ENCODE assay signal across 25 cellular contexts in the genomic region with DNA sequence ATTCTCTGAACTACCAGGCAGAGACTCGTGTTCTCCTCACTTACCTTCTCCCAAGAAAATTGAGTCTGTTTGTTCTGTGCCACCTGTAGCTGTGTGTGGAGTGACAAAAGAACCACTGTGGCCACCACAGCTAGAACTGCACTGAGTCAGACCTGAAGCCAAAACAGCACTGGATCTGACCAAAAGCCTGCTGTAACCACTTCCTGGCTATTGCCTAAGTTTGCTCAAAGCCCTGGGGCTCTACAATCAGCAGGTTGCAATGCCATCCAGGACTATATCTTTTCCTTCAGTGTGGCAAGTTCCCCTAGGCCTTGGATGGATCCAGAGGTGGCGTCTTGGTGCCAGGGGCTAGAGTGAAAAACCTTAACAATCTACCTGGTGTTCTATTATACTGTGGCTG.
DNase-seq lines count a peak whose midpoint lies in the region; ATAC-seq and TF ChIP-seq lines count a peak whose summit lies in the region.
"Had no signal": no experiment of that assay in that cellular context is flagged by ENCODE, and none has a peak within 500 bp of the region (broad histone marks: within the 10 kb centered on the region; RNA-seq: fewer than 3 reads in every experiment).

No MANE protein-coding gene starts in this region.

- no peaks in the 10 kb centered on the region for H3K4me1 ChIP-seq in foreskin keratinocyte
- H3K4me1 ChIP-seq: BE2C had no signal

- DNase-seq in ELF-1 (ENCODE audit: low read depth, low spot score) (peak; percentile 1), NB4 (ENCODE audit: low read depth) (peak; percentile 4), T1000 (lab: John Stamatoyannopoulos, UW) (peak; percentile 0), foreskin keratinocyte (peak; percentile 0 to 4), Kasumi-1 (lab: John Stamatoyannopoulos, UW) (no peak)
- no peak for DNase-seq in effector CD8-positive, alpha-beta T cell (lab: John Stamatoyannopoulos, UW)
- DNase-seq: 8988T; ACHN; BE2C; CD8-positive, alpha-beta memory T cell; DMS 273 treated with DMSO at 0.1 percent for 48 hours; DMS79; EL; GF-D8; MV-4-11; NCI-H1105 treated with DMSO at 0.1 percent for 48 hours; NCI-H146; NCI-H1930; NCI-H2107; NCI-H524; NCI-H748 treated with DMSO at 0.1 percent for 48 hours; SIG-M5; SK-N-SH had no signal

- no peak for TF ChIP-seq CTCF in NB4 (IDR thresholded peaks at IDR 0.05; ENCODE audit: low read depth, low read length)
- no peak for TF ChIP-seq CTCF in foreskin keratinocyte (conservative IDR thresholded peaks at IDR 0.05)

- TF ChIP-seq POLR2A in NB4 (IDR thresholded peaks at IDR 0.05; ENCODE audit: extremely low read depth, insufficient read length) = no peak
- no peak for TF ChIP-seq POLR2A in GM18505 (IDR thresholded peaks at IDR 0.05; ENCODE audit: borderline replicate concordance, extremely low read depth, insufficient read depth, insufficient read length)

- no peak overlapping the region for H3K27ac ChIP-seq in foreskin keratinocyte

- no peak for ATAC-seq in foreskin keratinocyte
- no peak for ATAC-seq in GM18505 (IDR thresholded peaks at IDR 0.05; ENCODE audit: unreplicated experiment)
- ATAC-seq: HCT116 had no signal

- no peaks in the 10 kb centered on the region for H3K27me3 ChIP-seq in foreskin keratinocyte
- H3K27me3 ChIP-seq: BE2C had no signal

- H3K4me3 ChIP-seq in NB4 (ENCODE audit: low read depth, low read length) = no peak overlapping the region

Comparison
In these comparisons a context has a peak if more than half of its experiments do, and no peak if none do; other contexts are left out.
1. DNase-seq: peak in ELF-1 (single experiment), NB4 (single experiment), T1000 (single experiment) and foreskin keratinocyte (2 of 2); none in effector CD8-positive, alpha-beta T cell (single experiment) and Kasumi-1 (0 of 2).